1 cellular context compared by ENCODE assay signal in genomic region chr22:24145446-24146189, GRCh38.
TF ChIP-seq lines count a peak whose summit lies in the region.

No MANE protein-coding gene starts in this region.

TF ChIP-seq in GM12878, 131 proteins besides CTCF, POLR2A, EP300 and RAD21 (continued from another document):
- TF ChIP-seq NKRF (conservative IDR thresholded peaks at IDR 0.05) (no peak), MTA2 (IDR thresholded peaks at IDR 0.05; ENCODE audit: low read depth) (no peak), LARP7 (IDR thresholded peaks at IDR 0.05) (no peak), NFXL1 (IDR thresholded peaks at IDR 0.05; ENCODE audit: borderline replicate concordance) (no peak), TCF12 (IDR thresholded peaks at IDR 0.05; ENCODE audit: low read depth, low read length) (no peak), CHD4 (IDR thresholded peaks at IDR 0.05) (no peak), MEF2A (IDR thresholded peaks at IDR 0.05; ENCODE audit: insufficient read depth, low read depth, low read length) (no peak), CHD1 (IDR thresholded peaks at IDR 0.05; ENCODE audit: low read depth, low read length) (no peak), SMAD1 (IDR thresholded peaks at IDR 0.05; ENCODE audit: low read depth, partially characterized antibody) (no peak), MXI1 (IDR thresholded peaks at IDR 0.05; ENCODE audit: low read depth, low read length) (no peak), NR2C1 (IDR thresholded peaks at IDR 0.05) (no peak), ZBTB4 (CRISPR knock-in tag; IDR thresholded peaks at IDR 0.05) (no peak), IRF4 (IDR thresholded peaks at IDR 0.05; ENCODE audit: low read depth, low read length) (no peak), POLR2AphosphoS5 (IDR thresholded peaks at IDR 0.05; ENCODE audit: low read length) (no peak), DPF2 (IDR thresholded peaks at IDR 0.05) (no peak)
- TF ChIP-seq, protein P1, sequence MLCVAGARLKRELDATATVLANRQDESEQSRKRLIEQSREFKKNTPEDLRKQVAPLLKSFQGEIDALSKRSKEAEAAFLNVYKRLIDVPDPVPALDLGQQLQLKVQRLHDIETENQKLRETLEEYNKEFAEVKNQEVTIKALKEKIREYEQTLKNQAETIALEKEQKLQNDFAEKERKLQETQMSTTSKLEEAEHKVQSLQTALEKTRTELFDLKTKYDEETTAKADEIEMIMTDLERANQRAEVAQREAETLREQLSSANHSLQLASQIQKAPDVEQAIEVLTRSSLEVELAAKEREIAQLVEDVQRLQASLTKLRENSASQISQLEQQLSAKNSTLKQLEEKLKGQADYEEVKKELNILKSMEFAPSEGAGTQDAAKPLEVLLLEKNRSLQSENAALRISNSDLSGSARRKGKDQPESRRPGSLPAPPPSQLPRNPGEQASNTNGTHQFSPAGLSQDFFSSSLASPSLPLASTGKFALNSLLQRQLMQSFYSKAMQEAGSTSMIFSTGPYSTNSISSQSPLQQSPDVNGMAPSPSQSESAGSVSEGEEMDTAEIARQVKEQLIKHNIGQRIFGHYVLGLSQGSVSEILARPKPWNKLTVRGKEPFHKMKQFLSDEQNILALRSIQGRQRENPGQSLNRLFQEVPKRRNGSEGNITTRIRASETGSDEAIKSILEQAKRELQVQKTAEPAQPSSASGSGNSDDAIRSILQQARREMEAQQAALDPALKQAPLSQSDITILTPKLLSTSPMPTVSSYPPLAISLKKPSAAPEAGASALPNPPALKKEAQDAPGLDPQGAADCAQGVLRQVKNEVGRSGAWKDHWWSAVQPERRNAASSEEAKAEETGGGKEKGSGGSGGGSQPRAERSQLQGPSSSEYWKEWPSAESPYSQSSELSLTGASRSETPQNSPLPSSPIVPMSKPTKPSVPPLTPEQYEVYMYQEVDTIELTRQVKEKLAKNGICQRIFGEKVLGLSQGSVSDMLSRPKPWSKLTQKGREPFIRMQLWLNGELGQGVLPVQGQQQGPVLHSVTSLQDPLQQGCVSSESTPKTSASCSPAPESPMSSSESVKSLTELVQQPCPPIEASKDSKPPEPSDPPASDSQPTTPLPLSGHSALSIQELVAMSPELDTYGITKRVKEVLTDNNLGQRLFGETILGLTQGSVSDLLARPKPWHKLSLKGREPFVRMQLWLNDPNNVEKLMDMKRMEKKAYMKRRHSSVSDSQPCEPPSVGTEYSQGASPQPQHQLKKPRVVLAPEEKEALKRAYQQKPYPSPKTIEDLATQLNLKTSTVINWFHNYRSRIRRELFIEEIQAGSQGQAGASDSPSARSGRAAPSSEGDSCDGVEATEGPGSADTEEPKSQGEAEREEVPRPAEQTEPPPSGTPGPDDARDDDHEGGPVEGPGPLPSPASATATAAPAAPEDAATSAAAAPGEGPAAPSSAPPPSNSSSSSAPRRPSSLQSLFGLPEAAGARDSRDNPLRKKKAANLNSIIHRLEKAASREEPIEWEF (IDR thresholded peaks at IDR 0.05; ENCODE audit: insufficient replicate concordance, low read depth, low read length): no peak
- TF ChIP-seq, protein P2, sequence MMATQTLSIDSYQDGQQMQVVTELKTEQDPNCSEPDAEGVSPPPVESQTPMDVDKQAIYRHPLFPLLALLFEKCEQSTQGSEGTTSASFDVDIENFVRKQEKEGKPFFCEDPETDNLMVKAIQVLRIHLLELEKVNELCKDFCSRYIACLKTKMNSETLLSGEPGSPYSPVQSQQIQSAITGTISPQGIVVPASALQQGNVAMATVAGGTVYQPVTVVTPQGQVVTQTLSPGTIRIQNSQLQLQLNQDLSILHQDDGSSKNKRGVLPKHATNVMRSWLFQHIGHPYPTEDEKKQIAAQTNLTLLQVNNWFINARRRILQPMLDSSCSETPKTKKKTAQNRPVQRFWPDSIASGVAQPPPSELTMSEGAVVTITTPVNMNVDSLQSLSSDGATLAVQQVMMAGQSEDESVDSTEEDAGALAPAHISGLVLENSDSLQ (IDR thresholded peaks at IDR 0.05): no peak
- TF ChIP-seq, protein P3, sequence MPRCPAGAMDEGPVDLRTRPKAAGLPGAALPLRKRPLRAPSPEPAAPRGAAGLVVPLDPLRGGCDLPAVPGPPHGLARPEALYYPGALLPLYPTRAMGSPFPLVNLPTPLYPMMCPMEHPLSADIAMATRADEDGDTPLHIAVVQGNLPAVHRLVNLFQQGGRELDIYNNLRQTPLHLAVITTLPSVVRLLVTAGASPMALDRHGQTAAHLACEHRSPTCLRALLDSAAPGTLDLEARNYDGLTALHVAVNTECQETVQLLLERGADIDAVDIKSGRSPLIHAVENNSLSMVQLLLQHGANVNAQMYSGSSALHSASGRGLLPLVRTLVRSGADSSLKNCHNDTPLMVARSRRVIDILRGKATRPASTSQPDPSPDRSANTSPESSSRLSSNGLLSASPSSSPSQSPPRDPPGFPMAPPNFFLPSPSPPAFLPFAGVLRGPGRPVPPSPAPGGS (IDR thresholded peaks at IDR 0.05; ENCODE audit: borderline replicate concordance, insufficient read depth, low read depth, low read length, poor library complexity, severe bottlenecking): no peak
- TF ChIP-seq, protein P4, sequence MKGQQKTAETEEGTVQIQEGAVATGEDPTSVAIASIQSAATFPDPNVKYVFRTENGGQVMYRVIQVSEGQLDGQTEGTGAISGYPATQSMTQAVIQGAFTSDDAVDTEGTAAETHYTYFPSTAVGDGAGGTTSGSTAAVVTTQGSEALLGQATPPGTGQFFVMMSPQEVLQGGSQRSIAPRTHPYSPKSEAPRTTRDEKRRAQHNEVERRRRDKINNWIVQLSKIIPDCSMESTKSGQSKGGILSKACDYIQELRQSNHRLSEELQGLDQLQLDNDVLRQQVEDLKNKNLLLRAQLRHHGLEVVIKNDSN (IDR thresholded peaks at IDR 0.05; ENCODE audit: borderline replicate concordance, extremely low read length, insufficient read depth, low read depth, low read length): no peak
